ENCODE assay signal across 14 cellular contexts in the genomic region with DNA sequence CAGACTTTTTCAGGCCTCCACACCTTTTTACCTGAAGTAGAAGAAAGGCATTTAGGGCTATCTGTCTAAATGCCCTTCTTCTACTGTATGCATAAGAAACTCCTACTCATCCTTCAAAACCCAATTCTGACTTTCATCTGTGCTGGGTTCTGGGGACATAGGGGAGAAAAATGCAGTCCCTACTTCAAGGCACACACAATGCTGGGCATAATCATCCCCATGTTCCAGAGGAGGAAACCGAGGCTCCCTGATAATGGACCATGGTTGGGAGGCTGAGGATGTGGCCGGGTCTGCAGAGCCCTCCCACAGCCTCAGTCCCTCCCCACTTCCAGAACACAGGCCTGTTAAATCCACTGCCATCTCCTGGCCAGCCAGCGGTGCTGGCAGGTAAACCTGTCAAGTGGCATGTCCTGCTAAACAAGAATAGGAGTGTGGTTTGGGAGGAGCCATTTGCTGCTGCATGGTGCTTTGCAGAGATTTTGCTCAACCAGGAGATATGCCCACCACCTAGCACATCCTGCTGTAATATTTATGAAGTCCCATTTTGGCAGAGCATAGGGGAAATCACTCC. TPM values are rescaled to one million over a fixed set of nuclear protein-coding genes. Genes with fewer than 3 reads are reported as not detected.
DNase-seq lines count a peak whose midpoint lies in the region; ATAC-seq and TF ChIP-seq lines count a peak whose summit lies in the region.
"Had no signal": no experiment of that assay in that cellular context is flagged by ENCODE, and none has a peak within 500 bp of the region (broad histone marks: within the 10 kb centered on the region; RNA-seq: fewer than 3 reads in every experiment).

No MANE protein-coding gene starts in this region.

- TF ChIP-seq CTCF in spleen (IDR thresholded peaks at IDR 0.05 in 8 of 11, conservative IDR thresholded peaks at IDR 0.05 in 3 of 11): no peak

- no peak overlapping the region for H2AFZ ChIP-seq in Karpas-422 (ENCODE audit: low read length)

- no peaks in the 10 kb centered on the region for H4K20me1 ChIP-seq in Karpas-422 (ENCODE audit: insufficient read depth, low read depth, low read length)

- DNase-seq in NCI-H748 (lab: John Stamatoyannopoulos, UW; ENCODE audit: unreplicated experiment) (peak; percentile 60), NCI-H748 treated with DMSO at 0.1 percent for 48 hours (lab: John Stamatoyannopoulos, UW) (no peak), NCI-H510A (lab: John Stamatoyannopoulos, UW) (peak; percentile 40), epithelial cell of prostate (ENCODE audit: low read depth, low spot score) (peak; percentile 14), spleen (peak; percentile 51), Karpas-422 (no peak), MV-4-11 (lab: John Stamatoyannopoulos, UW) (no peak)
- DNase-seq: activated CD8-positive, alpha-beta memory T cell treated with anti-CD3 and anti-CD28 coated beads, Interleukin-2, amount 10 ng/mL, durations not matched to agents 7 days and 5 days; HCEC 1CT; NCI-H187 treated with DMSO at 0.1 percent for 48 hours; stimulated activated naive B cell treated with anti-CD40 and anti-IgM and Interleukin-4, amounts not matched to agents 10 μg/mL and 1 μg/mL and 100 μg/mL, for 72 hours had no signal

- no peaks in the 10 kb centered on the region for H3K4me1 ChIP-seq in spleen
- no peaks in the 10 kb centered on the region for H3K4me1 ChIP-seq in Karpas-422 (ENCODE audit: low read length)

- no peaks in the 10 kb centered on the region for H3K79me2 ChIP-seq in Karpas-422 (ENCODE audit: low read length)

- H3K9me3 ChIP-seq in spleen (no peaks in the 10 kb centered on the region), Karpas-422 (ENCODE audit: low read length) (no peaks in the 10 kb centered on the region)

- ATAC-seq in GM21390 (IDR thresholded peaks at IDR 0.05; ENCODE audit: unreplicated experiment): no peak
- ATAC-seq: activated CD8-positive, alpha-beta memory T cell treated with anti-CD3 and anti-CD28 coated beads, Interleukin-2, amount 10 ng/mL, durations not matched to agents 7 days and 5 days; stimulated activated naive B cell treated with anti-CD40 and anti-IgM and Interleukin-4, amounts not matched to agents 10 μg/mL and 1 μg/mL and 100 μg/mL, for 72 hours had no signal

- no peaks in the 10 kb centered on the region for H3K36me3 ChIP-seq in spleen
- H3K36me3 ChIP-seq in Karpas-422 (ENCODE audit: insufficient read depth, low read length): no peaks in the 10 kb centered on the region

- no peak overlapping the region for H3K9ac ChIP-seq in Karpas-422 (ENCODE audit: low read length)

- H3K27me3 ChIP-seq in spleen (replicated peaks in 1 of 7): peaks cover 0 to 28% (median 0%) of the 10 kb centered on the region in 7 donors
- H3K27me3 ChIP-seq in Karpas-422 (ENCODE audit: low read length): no peaks in the 10 kb centered on the region

- 45 to 55% (median 47%) methylated on average over 3 of the region's 3 CpGs for WGBS in spleen, 5 donors

- intact Hi-C loops in spleen (cut with DNase I; ENCODE audit: low total_unique reads): no loop called here

- H3K4me3 ChIP-seq in spleen: no peak overlapping the region
- no peak overlapping the region for H3K4me3 ChIP-seq in Karpas-422 (ENCODE audit: low read length)

- no peak overlapping the region for H3K4me2 ChIP-seq in Karpas-422 (ENCODE audit: low read depth, low read length, poor library complexity, severe bottlenecking)

- no peaks in the 10 kb centered on the region for H3K9me2 ChIP-seq in Karpas-422 (replicated peaks; ENCODE audit: insufficient read depth, low read length)

- no peak overlapping the region for H3K27ac ChIP-seq in epithelial cell of prostate
- no peak overlapping the region for H3K27ac ChIP-seq in spleen
- H3K27ac ChIP-seq in Karpas-422 (ENCODE audit: low read length): no peak overlapping the region

- TF ChIP-seq POLR2A in spleen (IDR thresholded peaks at IDR 0.05): no peak

RNA-seq across cellular contexts. Expression of a gene that starts 32.0 kb away (rescaled TPM):
- total RNA-seq in spleen: under 1 TPM in 4 of 7 donors, not detected in 3; 0.10 to 0.42 (median 0.17) TPM
- under 1 TPM in 2 of 3 donors, not detected in 1; 0.06 to 0.18 TPM for polyA plus RNA-seq in spleen
- total RNA-seq in Karpas-422 (2014; rRNA removed; shearing (Covaris generic); ENCODE audit: low replicate concordance): 0.07 and 0.18 TPM in 2 replicates
- total RNA-seq: activated CD8-positive, alpha-beta memory T cell treated with anti-CD3 and anti-CD28 coated beads, Interleukin-2, amount 10 ng/mL, durations not matched to agents 7 days and 5 days; Daoy; pulmonary artery endothelial cell had no signal

Comparison
In these comparisons a context has a peak if more than half of its experiments do, and no peak if none do; other contexts are left out.
1. DNase-seq: peak in NCI-H748 (single experiment), NCI-H510A (single experiment), epithelial cell of prostate (single experiment) and spleen (single experiment); none in NCI-H748 treated with DMSO at 0.1 percent for 48 hours (single experiment), Karpas-422 (single experiment) and MV-4-11 (single experiment).